In genomic region chr2:65370387-65371093, GRCh38 we compare ENCODE assay signal across 1 cellular context.
TF ChIP-seq lines count a peak whose summit lies in the region.

No MANE protein-coding gene starts in this region.

TF ChIP-seq in HepG2, 621 proteins besides CTCF, POLR2A, EP300 and RAD21 (continued from another document and continues in another):
- TF ChIP-seq ZSCAN21 (CRISPR knock-in tag; IDR thresholded peaks at IDR 0.05; ENCODE audit: borderline replicate concordance): no peak; the same call in 1 of the 2 replicates
- no peak for TF ChIP-seq ZNF777 (CRISPR knock-in tag; IDR thresholded peaks at IDR 0.05)
- TF ChIP-seq ELF1 (CRISPR knock-in tag; IDR thresholded peaks at IDR 0.05): no peak; the same call in 1 of the 2 replicates
- peak; percentile 58 for TF ChIP-seq HOMEZ (CRISPR knock-in tag; IDR thresholded peaks at IDR 0.05; ENCODE audit: low read depth)
- TF ChIP-seq SATB2 (CRISPR knock-in tag; IDR thresholded peaks at IDR 0.05): no peak
- peak; percentile 80 for TF ChIP-seq ZNF331 (CRISPR knock-in tag; IDR thresholded peaks at IDR 0.05)
- TF ChIP-seq GATAD1 (CRISPR knock-in tag; IDR thresholded peaks at IDR 0.05): no peak
- TF ChIP-seq TIGD3 (CRISPR knock-in tag; IDR thresholded peaks at IDR 0.05; ENCODE audit: borderline replicate concordance): no peak
- no peak for TF ChIP-seq NFE2L2 (IDR thresholded peaks at IDR 0.05; ENCODE audit: low read length)
- TF ChIP-seq TP53 (CRISPR knock-in tag; conservative IDR thresholded peaks at IDR 0.05): no peak
- peak; percentile 57; the same call in 1 of the 2 replicates for TF ChIP-seq THAP11 (CRISPR knock-in tag; IDR thresholded peaks at IDR 0.05)
- no peak for TF ChIP-seq ZNF691 (CRISPR knock-in tag; IDR thresholded peaks at IDR 0.05; ENCODE audit: borderline replicate concordance, low read depth)
- peak; percentile 82 for TF ChIP-seq PHF21A (CRISPR knock-in tag; IDR thresholded peaks at IDR 0.05)
- no peak; the same call in 1 of the 2 replicates for TF ChIP-seq ZHX1 (CRISPR knock-in tag; IDR thresholded peaks at IDR 0.05; ENCODE audit: low read depth)
- peak; percentile 23; the same call in 1 of the 2 replicates for TF ChIP-seq KAT8 (CRISPR knock-in tag; IDR thresholded peaks at IDR 0.05)
- no peak for TF ChIP-seq ZBTB26 (CRISPR knock-in tag; IDR thresholded peaks at IDR 0.05; ENCODE audit: borderline replicate concordance)
- 0 out of 2 replicates have a peak, but pooled peaks have one; percentile 15 for TF ChIP-seq ATF3 (CRISPR knock-in tag; IDR thresholded peaks at IDR 0.05)
- TF ChIP-seq ZFP41 (CRISPR knock-in tag; IDR thresholded peaks at IDR 0.05; ENCODE audit: borderline replicate concordance): no peak
- no peak for TF ChIP-seq TBP (CRISPR knock-in tag; IDR thresholded peaks at IDR 0.05)
- no peak for TF ChIP-seq RORA (CRISPR knock-in tag; IDR thresholded peaks at IDR 0.05)
- TF ChIP-seq NFKB2 (CRISPR knock-in tag; IDR thresholded peaks at IDR 0.05; ENCODE audit: borderline replicate concordance): no peak
- no peak for TF ChIP-seq ZNF597 (CRISPR knock-in tag; IDR thresholded peaks at IDR 0.05)
- TF ChIP-seq RXRB (CRISPR knock-in tag; IDR thresholded peaks at IDR 0.05; ENCODE audit: borderline replicate concordance): peak; percentile 73
- 0 out of 2 replicates have a peak, but pooled peaks have one; percentile 26 for TF ChIP-seq FOXP1 (IDR thresholded peaks at IDR 0.05)
- TF ChIP-seq FOXP1 (CRISPR knock-in tag; IDR thresholded peaks at IDR 0.05): peak; percentile 70
- TF ChIP-seq ZNF292 (CRISPR knock-in tag; IDR thresholded peaks at IDR 0.05; ENCODE audit: borderline replicate concordance, low read depth): peak; percentile 70
- no peak for TF ChIP-seq IRF9 (CRISPR knock-in tag; IDR thresholded peaks at IDR 0.05; ENCODE audit: borderline replicate concordance)
- no peak for TF ChIP-seq RAD51 (IDR thresholded peaks at IDR 0.05; ENCODE audit: borderline replicate concordance)
- TF ChIP-seq CERS6 (CRISPR knock-in tag; IDR thresholded peaks at IDR 0.05): no peak
- TF ChIP-seq ZNF432 (CRISPR knock-in tag; IDR thresholded peaks at IDR 0.05; ENCODE audit: borderline replicate concordance): no peak
- peak in 1 of 2 experiments; percentile 37; a peak in 1 of 4 replicates for TF ChIP-seq HMGXB4 (CRISPR knock-in tag; IDR thresholded peaks at IDR 0.05; ENCODE audit: borderline replicate concordance in 1 of 2, low read depth in 1 of 2)
- no peak for TF ChIP-seq GTF3A (CRISPR knock-in tag; conservative IDR thresholded peaks at IDR 0.05)
- TF ChIP-seq ZBTB14 (CRISPR knock-in tag; IDR thresholded peaks at IDR 0.05): no peak
- no peak for TF ChIP-seq HNRNPK (IDR thresholded peaks at IDR 0.05; ENCODE audit: low read depth, low read length, poor library complexity, severe bottlenecking)
- TF ChIP-seq BRCA1 (CRISPR knock-in tag; IDR thresholded peaks at IDR 0.05): no peak
- TF ChIP-seq ZNF784 (CRISPR knock-in tag; IDR thresholded peaks at IDR 0.05; ENCODE audit: borderline replicate concordance): 0 out of 2 replicates have a peak, but pooled peaks have one; percentile 26
- no peak; the same call in 1 of the 2 replicates for TF ChIP-seq MTERF4 (CRISPR knock-in tag; IDR thresholded peaks at IDR 0.05)
- TF ChIP-seq U2AF1 (optimal IDR thresholded peaks at IDR 0.05; ENCODE audit: low read depth, low read length): no peak
- peak; percentile 60; the same call in 1 of the 2 replicates for TF ChIP-seq CEBPB (IDR thresholded peaks at IDR 0.05; ENCODE audit: borderline replicate concordance, low read depth, low read length)
- peak; percentile 65; the same call in 1 of the 2 replicates for TF ChIP-seq SOX5 (CRISPR knock-in tag; IDR thresholded peaks at IDR 0.05; ENCODE audit: borderline replicate concordance)
- TF ChIP-seq CAMTA2 (CRISPR knock-in tag; IDR thresholded peaks at IDR 0.05; ENCODE audit: borderline replicate concordance): no peak
- no peak for TF ChIP-seq ZC3H13 (CRISPR knock-in tag; IDR thresholded peaks at IDR 0.05)
- no peak for TF ChIP-seq ZNF280B (CRISPR knock-in tag; IDR thresholded peaks at IDR 0.05; ENCODE audit: borderline replicate concordance)
